Comparison of ENCODE assay signal across 20 cellular contexts in genomic region chr4:138845051-138845450, GRCh38.
"Had no signal": no experiment of that assay in that cellular context is flagged by ENCODE, and none has a peak within 500 bp of the region (broad histone marks: within the 10 kb centered on the region; RNA-seq: fewer than 3 reads in every experiment).

No MANE protein-coding gene starts in this region.

- H3K27ac Mint-ChIP-seq: activated CD8-positive, alpha-beta T cell treated with anti-CD3 and anti-CD28 coated beads for 36 hours; activated naive CD4-positive, alpha-beta T cell treated with anti-CD3 and anti-CD28 coated beads, Interleukin-2, amount 50 U/mL, for 24 hours; naive thymus-derived CD4-positive, alpha-beta T cell had no signal

- H3K9me3 ChIP-seq: adrenal gland, colonic mucosa, esophagus squamous epithelium, sigmoid colon, stomach, testis, upper lobe of right lung had no signal

- FAIRE-seq: endothelial cell of umbilical vein had no signal

- H3K36me3 ChIP-seq: adrenal gland, colonic mucosa, esophagus squamous epithelium, sigmoid colon, stomach, upper lobe of right lung had no signal

- H3K4me1 ChIP-seq: adrenal gland, colonic mucosa, esophagus squamous epithelium, sigmoid colon, stomach, testis, upper lobe of right lung had no signal

- ATAC-seq: activated CD8-positive, alpha-beta T cell treated with anti-CD3 and anti-CD28 coated beads for 36 hours; activated T-cell treated with anti-CD3 and anti-CD28 coated beads, Interleukin-2, amount 50 U/mL, for 4 hours; left cardiac atrium; naive thymus-derived CD4-positive, alpha-beta T cell; SK-N-SH treated with all-trans-retinoic acid at 6 μM for 48 hours; upper lobe of right lung had no signal

- H3K4me1 Mint-ChIP-seq: activated naive CD4-positive, alpha-beta T cell treated with anti-CD3 and anti-CD28 coated beads, Interleukin-2, amount 50 U/mL, for 24 hours; naive thymus-derived CD4-positive, alpha-beta T cell had no signal

- DNase-seq: activated CD4-positive, alpha-beta T cell treated with anti-CD3 and anti-CD28 coated beads for 4 hours; activated CD8-positive, alpha-beta T cell treated with anti-CD3 and anti-CD28 coated beads for 36 hours; activated effector memory CD4-positive, alpha-beta T cell treated with anti-CD3 and anti-CD28 coated beads, Interleukin-2, amount 50 U/mL, for 16 hours; activated T-cell treated with anti-CD3 and anti-CD28 coated beads, Interleukin-2, amount 50 U/mL, for 4 hours; adrenal gland; colonic mucosa; esophagus squamous epithelium; left cardiac atrium; naive thymus-derived CD4-positive, alpha-beta T cell; occipital lobe; sigmoid colon; stimulated activated CD4-positive, alpha-beta T cell treated with anti-CD3 and anti-CD28 coated beads, Interleukin-1b, Interleukin-23, amount 100 ng/mL, for 48 hours; stomach; T-helper 1 cell; testis; upper lobe of right lung had no signal

- H3K4me3 ChIP-seq: adrenal gland, colonic mucosa, esophagus squamous epithelium, lung, sigmoid colon, stomach, testis, upper lobe of right lung had no signal

- H3K4me3 Mint-ChIP-seq: activated CD8-positive, alpha-beta T cell treated with anti-CD3 and anti-CD28 coated beads for 36 hours; activated naive CD4-positive, alpha-beta T cell treated with anti-CD3 and anti-CD28 coated beads, Interleukin-2, amount 50 U/mL, for 24 hours; activated T-cell treated with anti-CD3 and anti-CD28 coated beads, Interleukin-2, amount 50 U/mL, for 4 hours; naive thymus-derived CD4-positive, alpha-beta T cell had no signal

- H3K36me3 Mint-ChIP-seq: activated naive CD4-positive, alpha-beta T cell treated with anti-CD3 and anti-CD28 coated beads, Interleukin-2, amount 50 U/mL, for 24 hours; naive thymus-derived CD4-positive, alpha-beta T cell had no signal

- H3K27ac ChIP-seq: adrenal gland, colonic mucosa, esophagus squamous epithelium, sigmoid colon, stomach, testis, upper lobe of right lung had no signal

- H3K27me3 ChIP-seq: adrenal gland, colonic mucosa, sigmoid colon, stomach, testis, upper lobe of right lung had no signal

- H3K9me3 Mint-ChIP-seq: activated CD8-positive, alpha-beta T cell treated with anti-CD3 and anti-CD28 coated beads for 36 hours; activated naive CD4-positive, alpha-beta T cell treated with anti-CD3 and anti-CD28 coated beads, Interleukin-2, amount 50 U/mL, for 24 hours; activated T-cell treated with anti-CD3 and anti-CD28 coated beads, Interleukin-2, amount 50 U/mL, for 4 hours had no signal
